17 cellular contexts compared by ENCODE assay signal in genomic region chr3:149077638-149078037, GRCh38. TPM values are rescaled to one million over a fixed set of nuclear protein-coding genes. Genes with fewer than 3 reads are reported as not detected.
DNase-seq lines count a peak whose midpoint lies in the region; ATAC-seq, FAIRE-seq and TF ChIP-seq lines count a peak whose summit lies in the region.
"Had no signal": no experiment of that assay in that cellular context is flagged by ENCODE, and none has a peak within 500 bp of the region (broad histone marks: within the 10 kb centered on the region; RNA-seq: fewer than 3 reads in every experiment).

No MANE protein-coding gene starts in this region.

- H3K36me3 ChIP-seq in GM23338 (ENCODE audit: insufficient read depth) (peaks cover 11% of the 10 kb centered on the region; the same call in 1 of the 2 replicates), GM12878 (ENCODE audit: control insufficient read depth in 2 of 2, insufficient read depth in 2 of 2, low read length in 1 of 2) (peaks cover 0 to 13% of the 10 kb centered on the region in 2 experiments; a peak in 2 of 4 replicates), kidney epithelial cell (ENCODE audit: control insufficient read depth, insufficient read depth, low read length) (peaks cover 1% of the 10 kb centered on the region)
- H3K36me3 ChIP-seq: neutrophil had no signal

- CTCF ChIA-PET in GM12878 (lab: Yijun Ruan, JAX): interaction anchor here (0.8 to 1.7 kb wide), 5 partner anchors 18 to 122 kb away, joined by 3 to 4 read pairs (median 3); no protein-coding TSS in a partner anchor

- H3K4me2 ChIP-seq in GM23338 (no peak overlapping the region), GM12878 (ENCODE audit: control insufficient read depth, insufficient read depth) (0 out of 2 replicates have a peak overlapping the region, but pooled peaks have one; percentile 9)

- H3K9me3 Mint-ChIP-seq in GM23338 (no peaks in the 10 kb centered on the region), type B pancreatic cell (no peaks in the 10 kb centered on the region)
- H3K9me3 Mint-ChIP-seq: activated T-cell treated with anti-CD3 and anti-CD28 coated beads, Interleukin-2, amount 50 U/mL, for 72 hours; IgD-negative memory B cell had no signal

- H3K79me2 ChIP-seq in GM23338 (replicated peaks; ENCODE audit: insufficient read depth) (peaks cover 65% of the 10 kb centered on the region), GM12878 (ENCODE audit: control insufficient read depth, insufficient read depth, low read length) (peaks cover 12% of the 10 kb centered on the region)

- H3K27ac Mint-ChIP-seq in GM23338: no peak overlapping the region
- peak overlapping the region; percentile 52 for H3K27ac Mint-ChIP-seq in type B pancreatic cell
- H3K27ac Mint-ChIP-seq: activated T-cell treated with anti-CD3 and anti-CD28 coated beads, Interleukin-2, amount 50 U/mL, for 72 hours; IgD-negative memory B cell had no signal

- H3K27ac ChIP-seq in GM23338 (ENCODE audit: low read depth) (no peak overlapping the region; the same call in 1 of the 2 replicates), GM12878 (ENCODE audit: control insufficient read depth, insufficient read depth) (no peak overlapping the region)
- H3K27ac ChIP-seq: neutrophil had no signal

- TF ChIP-seq RAD21 in GM12878 (IDR thresholded peaks at IDR 0.05; ENCODE audit: insufficient read depth, low read depth, low read length): no peak

- RAD21 ChIA-PET in GM12878 (lab: Charles Lee; ENCODE audit: unreplicated experiment): no interaction called here

- no peak for TF ChIP-seq POLR2A in GM12878 (IDR thresholded peaks at IDR 0.05; ENCODE audit: low read depth, low read length)

- no peak overlapping the region for H2AFZ ChIP-seq in GM23338
- H2AFZ ChIP-seq in GM12878 (ENCODE audit: control insufficient read depth, low read depth, low read length): no peak overlapping the region

- H3K36me3 Mint-ChIP-seq in GM23338 (ENCODE audit: low read depth) (peaks cover 16% of the 10 kb centered on the region; the same call in 2 of the 3 replicates), type B pancreatic cell (peaks cover 19% of the 10 kb centered on the region)
- H3K36me3 Mint-ChIP-seq: IgD-negative memory B cell had no signal

- no peaks in the 10 kb centered on the region for H3K27me3 ChIP-seq in GM23338 (ENCODE audit: insufficient read depth)
- H3K27me3 ChIP-seq in GM12878 (replicated peaks in 1 of 2; ENCODE audit: control insufficient read depth in 2 of 2, insufficient read depth in 2 of 2, low read length in 1 of 2): no peaks in the 10 kb centered on the region
- no peaks in the 10 kb centered on the region for H3K27me3 ChIP-seq in kidney epithelial cell (ENCODE audit: control insufficient read depth, insufficient read depth, low read length)
- H3K27me3 ChIP-seq: neutrophil had no signal

- no peaks in the 10 kb centered on the region for H3K9me2 ChIP-seq in GM23338 (ENCODE audit: insufficient read depth)

- TF ChIP-seq CTCF in GM23338 (conservative IDR thresholded peaks at IDR 0.05; ENCODE audit: low read depth in 2 of 2) (no peak), GM12878 (IDR thresholded peaks at IDR 0.05 in 2 of 3, conservative IDR thresholded peaks at IDR 0.05 in 1 of 3; ENCODE audit: control insufficient read depth in 2 of 3, extremely low read depth in 1 of 3, insufficient read depth in 1 of 3, low read depth in 3 of 3, low read length in 3 of 3) (no peak), kidney epithelial cell (IDR thresholded peaks at IDR 0.05; ENCODE audit: insufficient read depth, low read length, poor library complexity, severe bottlenecking) (no peak), type B pancreatic cell (conservative IDR thresholded peaks at IDR 0.05) (no peak), omental fat pad (IDR thresholded peaks at IDR 0.05) (no peak)

- SMC1A ChIA-PET in GM12878 (lab: Charles Lee; ENCODE audit: uncharacterized antibody, unreplicated experiment): interaction anchor here (0.7 to 1.5 kb wide), 6 partner anchors 9 to 125 kb away, joined by 3 to 4 read pairs (median 4); no protein-coding TSS in a partner anchor

- H3K4me1 ChIP-seq in GM23338 (ENCODE audit: insufficient read depth) (no peaks in the 10 kb centered on the region), GM12878 (ENCODE audit: control insufficient read depth, insufficient read depth, low read length) (no peaks in the 10 kb centered on the region)

- intact Hi-C loops in GM12878 (cut with micrococcal nuclease; ENCODE audit: unreplicated experiment): no loop called here

- H3K4me3 Mint-ChIP-seq in GM23338 (no peak overlapping the region), type B pancreatic cell (peak overlapping the region; percentile 44)
- H3K4me3 Mint-ChIP-seq: activated T-cell treated with anti-CD3 and anti-CD28 coated beads, Interleukin-2, amount 50 U/mL, for 72 hours; IgD-negative memory B cell had no signal

- H4K20me1 ChIP-seq in GM23338 (replicated peaks; ENCODE audit: insufficient read depth): 0 out of 2 replicates have a peak, but pooled peaks cover 10% of the 10 kb centered on the region
- H4K20me1 ChIP-seq in GM12878 (ENCODE audit: control insufficient read depth, insufficient read depth): no peaks in the 10 kb centered on the region

- no TSS peak for BruUV-seq in GM12878 (replicated peaks; lab: Mats Ljungman, UMichigan)

- no peak for FAIRE-seq in GM12878 (lab: Jason Lieb, UNC)
- FAIRE-seq: endothelial cell of umbilical vein, islet of Langerhans had no signal

- no peak overlapping the region; the same call in 1 of the 2 replicates for H3K9ac ChIP-seq in GM12878 (ENCODE audit: control insufficient read depth, insufficient read depth, low read length)

- in situ Hi-C loops in GM12878 (cut with MboI): no loop called here

- H3K4me1 Mint-ChIP-seq in GM23338 (no peaks in the 10 kb centered on the region), type B pancreatic cell (ENCODE audit: unreplicated experiment) (peaks cover 8% of the 10 kb centered on the region)

- DNase-seq in GM23338 (ENCODE audit: low spot score) (peak; percentile 4), GM12878 (ENCODE audit: low read depth, low spot score) (no peak), kidney epithelial cell (ENCODE audit: low read depth) (peak; percentile 23), type B pancreatic cell (ENCODE audit: extremely low spot score, unreplicated experiment) (no peak), omental fat pad (ENCODE audit: low spot score) (no peak), NCI-H1105 treated with DMSO at 0.1 percent for 48 hours (lab: John Stamatoyannopoulos, UW) (no peak)
- no peak for DNase-seq in stimulated activated CD4-positive, alpha-beta T cell treated with anti-CD3 and anti-CD28 coated beads, Interleukin-4, amount 100 ng/mL, for 4 hours
- DNase-seq: activated CD4-positive, alpha-beta T cell treated with anti-CD3 and anti-CD28 coated beads, Interleukin-2, amount 50 U/mL, for 48 hours; activated T-cell treated with anti-CD3 and anti-CD28 coated beads, Interleukin-2, amount 50 U/mL, for 72 hours; head of caudate nucleus; NCI-H748 treated with DMSO at 0.1 percent for 48 hours; right cardiac atrium; stimulated activated CD4-positive, alpha-beta T cell treated with anti-CD3 and anti-CD28 coated beads, Interleukin-1b, Interleukin-23, amount 100 ng/mL, for 48 hours had no signal

- TF ChIP-seq EP300 in GM12878 (IDR thresholded peaks at IDR 0.05; ENCODE audit: borderline replicate concordance in 1 of 2, control insufficient read depth in 1 of 2, low read depth in 2 of 2, low read length in 2 of 2): no peak

- H3K27me3 Mint-ChIP-seq in GM23338 (ENCODE audit: insufficient read depth, low read depth, poor library complexity) (no peaks in the 10 kb centered on the region), type B pancreatic cell (no peaks in the 10 kb centered on the region)
- H3K27me3 Mint-ChIP-seq: IgD-negative memory B cell had no signal

- 73% methylated on average over 5 of the region's 5 CpGs for WGBS in GM12878 (ENCODE audit: insufficient coverage, insufficient replicate concordance, low lambda C conversion rate, missing lambda C conversion rate)

- H3F3A ChIP-seq in GM23338 (replicated peaks; ENCODE audit: low read depth): no peaks in the 10 kb centered on the region

- POLR2A ChIA-PET in GM12878 (lab: Charles Lee): no interaction called here

- H3K4me3 ChIP-seq in GM23338 (no peak overlapping the region), GM12878 (no peak overlapping the region), kidney epithelial cell (ENCODE audit: low read depth, low read length) (no peak overlapping the region)

- ATAC-seq in GM23338: no peak
- no peak for ATAC-seq in GM12878
- no peak for ATAC-seq in omental fat pad (ENCODE audit: low FRiP score)
- ATAC-seq: activated T-cell treated with anti-CD3 and anti-CD28 coated beads, Interleukin-2, amount 50 U/mL, for 72 hours; right cardiac atrium had no signal

- no peaks in the 10 kb centered on the region; the same call in 2 of the 3 replicates for H3K9me3 ChIP-seq in GM12878 (replicated peaks; ENCODE audit: control insufficient read depth, insufficient read depth, low read length)
- H3K9me3 ChIP-seq: neutrophil had no signal

RNA-seq across cellular contexts. Expression of gene HLTF, which starts 8.7 kb away (rescaled TPM):
- 87.6 and 89.5 TPM in 2 replicates for total RNA-seq in GM23338 (2014; rRNA removed; shearing (Covaris generic))
- polyA plus RNA-seq in GM23338 (2016; fragmentation: Nextera tagmentation; extraction: Ambion mirVana): 118 and 146 TPM in 2 replicates
- total RNA-seq in GM12878 (2013; cell fraction: nucleolus; rRNA removed): 50.0 and 51.5 TPM in 2 replicates
- total RNA-seq in GM12878 (2014; rRNA removed): 30.5 and 38.4 TPM in 2 replicates
- 41.6 and 44.6 TPM in 2 replicates for total RNA-seq in GM12878 (2014; rRNA removed; fragmentation: Illumina TruSeq; extraction: Trizol)
- 40.1 and 43.0 TPM in 2 replicates for total RNA-seq in GM12878 (2021)
- polyA plus RNA-seq in GM12878 (2011; ENCODE audit: low read depth): 8.6 TPM
- polyA plus RNA-seq in GM12878 (2011; rRNA removed): 32.8 and 60.8 TPM in 2 replicates
- 10.1 and 11.7 TPM in 2 replicates for polyA plus RNA-seq in GM12878 (2011; cell fraction: cytosol; rRNA removed)
- 25.3 and 27.7 TPM in 2 replicates for polyA plus RNA-seq in GM12878 (2011; cell fraction: nucleus; rRNA removed)
- 11.3 and 21.5 TPM in 2 replicates for polyA plus RNA-seq in GM12878 (2012)
- polyA plus RNA-seq in GM12878 (2014; fragmentation: Illumina TruSeq; extraction: Trizol): 30.4 and 35.8 TPM in 2 replicates
- 10 to 100 TPM; 13.7 to 26.8 TPM for polyA plus RNA-seq in GM12878 (2014; fragmentation: Nextera tagmentation; extraction: Ambion mirVana)
- 17.9 and 24.7 TPM in 2 replicates for polyA plus RNA-seq in GM12878 (2014; rRNA removed)
- 10 to 100 TPM; 43.6 to 50.4 TPM for polyA plus RNA-seq in GM12878 (2016; fragmentation: Nextera tagmentation; extraction: Ambion mirVana)
- polyA minus RNA-seq in GM12878 (2011; rRNA and poly(A)+ RNA removed): 18.6 and 29.3 TPM in 2 replicates
- polyA minus RNA-seq in GM12878 (2011; cell fraction: cytosol; rRNA and poly(A)+ RNA removed): 12.6 and 15.6 TPM in 2 replicates
- polyA minus RNA-seq in GM12878 (2011; cell fraction: nucleus; rRNA and poly(A)+ RNA removed): 14.4 and 21.3 TPM in 2 replicates
- 21.2 and 21.6 TPM in 2 replicates for total RNA-seq in kidney epithelial cell
- 29.7 and 49.9 TPM in 2 replicates for total RNA-seq in type B pancreatic cell (ENCODE audit: low replicate concordance)
- total RNA-seq in omental fat pad: 10 to 100 TPM; 10.2 to 20.5 (median 18.3) TPM

RNA-seq across cellular contexts. Expression of gene HPS3, which starts 51.8 kb away (rescaled TPM):
- total RNA-seq in GM23338 (2014; rRNA removed; shearing (Covaris generic)): 61.9 and 66.8 TPM in 2 replicates
- polyA plus RNA-seq in GM23338 (2016; fragmentation: Nextera tagmentation; extraction: Ambion mirVana) (40.9 and 41.7 TPM in 2 replicates), GM12878 (2011; rRNA removed) (24.5 and 30.5 TPM in 2 replicates), GM12878 (2014; fragmentation: Illumina TruSeq; extraction: Trizol) (15.9 and 19.3 TPM in 2 replicates), GM12878 (2014; fragmentation: Nextera tagmentation; extraction: Ambion mirVana) (1 to 10 TPM; 2.7 to 4.5 TPM), GM12878 (2014; rRNA removed) (12.0 and 12.9 TPM in 2 replicates), GM12878 (2016; fragmentation: Nextera tagmentation; extraction: Ambion mirVana) (10 to 100 TPM; 21.8 to 26.5 TPM)
- 35.9 and 38.1 TPM in 2 replicates for total RNA-seq in GM12878 (2013; cell fraction: nucleolus; rRNA removed)
- total RNA-seq in GM12878 (2014; rRNA removed) (14.4 and 15.8 TPM in 2 replicates), GM12878 (2014; rRNA removed; fragmentation: Illumina TruSeq; extraction: Trizol) (15.2 and 15.4 TPM in 2 replicates), GM12878 (2021) (11.9 and 12.9 TPM in 2 replicates), kidney epithelial cell (18.8 and 19.4 TPM in 2 replicates), type B pancreatic cell (ENCODE audit: low replicate concordance) (18.2 and 24.8 TPM in 2 replicates), omental fat pad (10 to 100 TPM; 12.5 to 19.8 (median 17.6) TPM)
- polyA plus RNA-seq in GM12878 (2011; ENCODE audit: low read depth): 5.8 TPM
- polyA plus RNA-seq in GM12878 (2011; cell fraction: cytosol; rRNA removed): 14.8 and 16.0 TPM in 2 replicates
- polyA plus RNA-seq in GM12878 (2011; cell fraction: nucleus; rRNA removed): 22.1 and 25.7 TPM in 2 replicates
- polyA plus RNA-seq in GM12878 (2012): 6.8 and 10.2 TPM in 2 replicates
- polyA minus RNA-seq in GM12878 (2011; rRNA and poly(A)+ RNA removed): 25.0 and 25.9 TPM in 2 replicates
- polyA minus RNA-seq in GM12878 (2011; cell fraction: cytosol; rRNA and poly(A)+ RNA removed): 9.2 and 10.7 TPM in 2 replicates
- 18.5 and 25.5 TPM in 2 replicates for polyA minus RNA-seq in GM12878 (2011; cell fraction: nucleus; rRNA and poly(A)+ RNA removed)

Comparison
In these comparisons a context has a peak if more than half of its experiments do, and no peak if none do; other contexts are left out.
1. DNase-seq: peak in GM23338 (single experiment) and kidney epithelial cell (single experiment); none in GM12878 (single experiment), type B pancreatic cell (single experiment), omental fat pad (single experiment), stimulated activated CD4-positive, alpha-beta T cell treated with anti-CD3 and anti-CD28 coated beads, Interleukin-4, amount 100 ng/mL, for 4 hours (0 of 2) and NCI-H1105 treated with DMSO at 0.1 percent for 48 hours (single experiment).